ENCODE assay signal across 9 cellular contexts in genomic region chr22:20551805-20552449, GRCh38. TPM values are rescaled to one million over a fixed set of nuclear protein-coding genes. Genes with fewer than 3 reads are reported as not detected.
A peak's percentile ranks its signal among the peaks of the same experiment; 100 is the strongest.
DNase-seq lines count a peak whose midpoint lies in the region; ATAC-seq, FAIRE-seq and TF ChIP-seq lines count a peak whose summit lies in the region.
"Had no signal": no experiment of that assay in that cellular context is flagged by ENCODE, and none has a peak within 500 bp of the region (broad histone marks: within the 10 kb centered on the region; RNA-seq: fewer than 3 reads in every experiment).

No MANE protein-coding gene starts in this region.

- H3K4me1 ChIP-seq in NT2/D1 (ENCODE audit: insufficient read depth, insufficient read length) (peaks cover 21% of the 10 kb centered on the region), ascending aorta (peaks cover 34 to 59% of the 10 kb centered on the region in 2 donors)

- ATAC-seq in left lobe of liver (peak; percentile 14), GM21576 (IDR thresholded peaks at IDR 0.05; ENCODE audit: unreplicated experiment) (no peak)

- H3K36me3 ChIP-seq in NT2/D1 (ENCODE audit: insufficient read depth, insufficient read length, low read length): peaks cover 51% of the 10 kb centered on the region
- H3K36me3 ChIP-seq in ascending aorta: peaks cover 17% of the 10 kb centered on the region in 2 donors

- intact Hi-C loops in ascending aorta (cut with DNase I): loop anchor here (1.0 to 10.0 kb wide), 4 partner anchors 17 to 303 kb away; partner anchors contain the start of genes PI4KA and SNAP29

- no peak for TF ChIP-seq POLR2A in H54 (IDR thresholded peaks at IDR 0.05; ENCODE audit: low read depth, low read length)

- H3K9me3 ChIP-seq in NT2/D1 (ENCODE audit: insufficient read depth, low read length): no peaks in the 10 kb centered on the region
- no peaks in the 10 kb centered on the region for H3K9me3 ChIP-seq in ascending aorta

- peak overlapping the region; percentile 95 to 98 for H3K27ac ChIP-seq in ascending aorta

- DNase-seq in NT2/D1 (ENCODE audit: low read depth, low spot score) (no peak), ascending aorta (ENCODE audit: low spot score in 2 of 2) (peak in 1 of 2 donors; percentile 77), left lobe of liver (ENCODE audit: low spot score) (no peak), NAMALWA (ENCODE audit: low spot score) (no peak), T-helper 9 cell (no peak), H54 (ENCODE audit: insufficient read length, low spot score) (no peak)
- DNase-seq in stimulated activated CD8-positive, alpha-beta memory T cell treated with anti-CD3 and anti-CD28 coated beads, Interleukin-15, amount 100 ng/mL, for 48 hours (ENCODE audit: low read depth in 2 of 2): peak; percentile 61 to 67

- H3K27me3 ChIP-seq in NT2/D1 (ENCODE audit: insufficient read depth, insufficient read length) (no peaks in the 10 kb centered on the region), ascending aorta (no peaks in the 10 kb centered on the region)

- TF ChIP-seq CTCF in ascending aorta (IDR thresholded peaks at IDR 0.05): peak; percentile 17 to 46 (median 45)

- FAIRE-seq in H54 (lab: Jason Lieb, UNC): no peak
- FAIRE-seq: islet of Langerhans had no signal

- H3K4me3 ChIP-seq in NT2/D1 (ENCODE audit: insufficient read length, low read depth) (no peak overlapping the region), ascending aorta (peak overlapping the region; percentile 2 to 9)

- peak overlapping the region; percentile 1 for H3K9ac ChIP-seq in NT2/D1 (ENCODE audit: insufficient read length, low read depth)

RNA-seq across cellular contexts. Expression of gene MED15, which starts 44.5 kb away (rescaled TPM):
- total RNA-seq in ascending aorta (204 TPM), left lobe of liver (26.2 TPM)

RNA-seq across cellular contexts. Expression of gene KLHL22, which starts 56.3 kb away (rescaled TPM):
- total RNA-seq in ascending aorta (63.8 TPM), left lobe of liver (13.3 TPM)

Comparison
In these comparisons a context has a peak if more than half of its experiments do, and no peak if none do; other contexts are left out.
1. DNase-seq: peak in stimulated activated CD8-positive, alpha-beta memory T cell treated with anti-CD3 and anti-CD28 coated beads, Interleukin-15, amount 100 ng/mL, for 48 hours (2 of 2); none in NT2/D1 (single experiment), left lobe of liver (single experiment), NAMALWA (single experiment), T-helper 9 cell (single experiment) and H54 (single experiment).